Comparison of ENCODE assay signal across 6 cellular contexts in genomic region chr5:88276378-88276777, GRCh38.
"Had no signal": no experiment of that assay in that cellular context is flagged by ENCODE, and none has a peak within 500 bp of the region (broad histone marks: within the 10 kb centered on the region; RNA-seq: fewer than 3 reads in every experiment).

No MANE protein-coding gene starts in this region.

- H3K4me3 ChIP-seq: K562 had no signal

- ATAC-seq: HepG2, K562 had no signal

- H3K27ac ChIP-seq: HL-60 had no signal

- DNase-seq: IMR-90, KBM-7 had no signal

- FAIRE-seq: HepG2, HTR-8/SVneo, K562 had no signal
